ENCODE assay signal across 1 cellular context in the genomic region with DNA sequence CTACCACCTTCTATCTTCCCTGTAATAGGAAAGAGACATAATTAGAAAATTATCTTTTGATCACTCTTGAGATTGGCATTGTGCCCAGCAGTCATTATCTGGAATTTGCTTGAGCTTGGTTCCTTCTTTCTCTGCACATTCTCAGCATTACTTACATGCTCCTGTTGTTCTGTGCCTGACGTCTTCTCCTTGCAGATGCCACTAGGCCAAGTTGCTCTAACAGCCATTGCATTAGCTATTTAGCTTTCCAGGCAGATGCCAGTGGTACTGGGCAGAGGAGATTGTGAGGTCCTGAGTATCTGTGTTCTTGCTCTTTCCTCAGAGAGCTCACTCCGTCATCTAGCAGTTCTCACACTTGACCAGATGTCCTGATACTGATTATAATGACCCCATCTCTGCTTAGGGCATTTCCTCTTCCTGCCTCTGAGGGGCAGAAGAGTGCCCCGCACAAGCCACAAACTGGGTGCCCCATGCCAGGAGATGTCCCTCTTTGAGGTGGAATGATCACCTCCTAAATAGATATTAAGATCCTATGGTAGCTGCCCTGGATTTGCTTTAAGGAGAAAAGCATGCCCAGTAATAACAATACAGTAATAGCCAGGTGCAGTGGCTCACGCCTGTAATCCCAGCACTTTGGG.
TF ChIP-seq lines count a peak whose summit lies in the region.

No MANE protein-coding gene starts in this region.

TF ChIP-seq in HCT116, 20 proteins besides CTCF, POLR2A, EP300 and RAD21 (continued from another document):
- TF ChIP-seq POLR2AphosphoS5 (IDR thresholded peaks at IDR 0.05; ENCODE audit: low read depth, low read length): no peak
- no peak for TF ChIP-seq ELF1 (IDR thresholded peaks at IDR 0.05; ENCODE audit: borderline replicate concordance, low read depth)
- TF ChIP-seq MAX (IDR thresholded peaks at IDR 0.05): no peak
- no peak for TF ChIP-seq SP1 (IDR thresholded peaks at IDR 0.05; ENCODE audit: low read depth)
- no peak for TF ChIP-seq ZBTB33 (IDR thresholded peaks at IDR 0.05; ENCODE audit: extremely low read depth, insufficient replicate concordance, low read length)
